Comparison of ENCODE assay signal across 1 cellular context in genomic region chr2:219160186-219161017, GRCh38.
TF ChIP-seq lines count a peak whose summit lies in the region.

A gene with protein sequence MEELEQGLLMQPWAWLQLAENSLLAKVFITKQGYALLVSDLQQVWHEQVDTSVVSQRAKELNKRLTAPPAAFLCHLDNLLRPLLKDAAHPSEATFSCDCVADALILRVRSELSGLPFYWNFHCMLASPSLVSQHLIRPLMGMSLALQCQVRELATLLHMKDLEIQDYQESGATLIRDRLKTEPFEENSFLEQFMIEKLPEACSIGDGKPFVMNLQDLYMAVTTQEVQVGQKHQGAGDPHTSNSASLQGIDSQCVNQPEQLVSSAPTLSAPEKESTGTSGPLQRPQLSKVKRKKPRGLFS (minus strand): TSS chr2:219160815. CDS start chr2:219158362, 2,453 bp downstream.

TF ChIP-seq in HepG2, 621 proteins besides CTCF, POLR2A, EP300 and RAD21 (continued from another document):
- TF ChIP-seq, protein P1, sequence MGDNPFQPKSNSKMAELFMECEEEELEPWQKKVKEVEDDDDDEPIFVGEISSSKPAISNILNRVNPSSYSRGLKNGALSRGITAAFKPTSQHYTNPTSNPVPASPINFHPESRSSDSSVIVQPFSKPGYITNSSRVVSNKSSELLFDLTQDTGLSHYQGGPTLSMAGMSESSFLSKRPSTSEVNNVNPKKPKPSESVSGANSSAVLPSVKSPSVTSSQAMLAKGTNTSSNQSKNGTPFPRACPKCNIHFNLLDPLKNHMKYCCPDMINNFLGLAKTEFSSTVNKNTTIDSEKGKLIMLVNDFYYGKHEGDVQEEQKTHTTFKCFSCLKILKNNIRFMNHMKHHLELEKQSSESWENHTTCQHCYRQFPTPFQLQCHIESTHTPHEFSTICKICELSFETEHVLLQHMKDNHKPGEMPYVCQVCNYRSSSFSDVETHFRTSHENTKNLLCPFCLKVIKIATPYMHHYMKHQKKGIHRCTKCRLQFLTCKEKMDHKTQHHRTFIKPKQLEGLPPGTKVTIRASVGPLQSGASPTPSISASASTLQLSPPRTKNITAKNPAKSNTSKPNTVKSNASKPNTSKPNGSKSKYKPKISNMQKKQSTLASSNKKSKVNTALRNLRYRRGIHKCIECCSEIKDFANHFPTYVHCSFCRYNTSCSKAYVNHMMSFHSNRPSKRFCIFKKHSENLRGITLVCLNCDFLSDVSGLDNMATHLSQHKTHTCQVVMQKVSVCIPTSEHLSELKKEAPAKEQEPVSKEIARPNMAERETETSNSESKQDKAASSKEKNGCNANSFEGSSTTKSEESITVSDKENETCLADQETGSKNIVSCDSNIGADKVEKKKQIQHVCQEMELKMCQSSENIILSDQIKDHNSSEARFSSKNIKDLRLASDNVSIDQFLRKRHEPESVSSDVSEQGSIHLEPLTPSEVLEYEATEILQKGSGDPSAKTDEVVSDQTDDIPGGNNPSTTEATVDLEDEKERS (CRISPR knock-in tag; IDR thresholded peaks at IDR 0.05): peak; percentile 66; the same call in 1 of the 2 replicates
- no peak for TF ChIP-seq FOSL2 (CRISPR knock-in tag; IDR thresholded peaks at IDR 0.05)
- TF ChIP-seq, protein P2, sequence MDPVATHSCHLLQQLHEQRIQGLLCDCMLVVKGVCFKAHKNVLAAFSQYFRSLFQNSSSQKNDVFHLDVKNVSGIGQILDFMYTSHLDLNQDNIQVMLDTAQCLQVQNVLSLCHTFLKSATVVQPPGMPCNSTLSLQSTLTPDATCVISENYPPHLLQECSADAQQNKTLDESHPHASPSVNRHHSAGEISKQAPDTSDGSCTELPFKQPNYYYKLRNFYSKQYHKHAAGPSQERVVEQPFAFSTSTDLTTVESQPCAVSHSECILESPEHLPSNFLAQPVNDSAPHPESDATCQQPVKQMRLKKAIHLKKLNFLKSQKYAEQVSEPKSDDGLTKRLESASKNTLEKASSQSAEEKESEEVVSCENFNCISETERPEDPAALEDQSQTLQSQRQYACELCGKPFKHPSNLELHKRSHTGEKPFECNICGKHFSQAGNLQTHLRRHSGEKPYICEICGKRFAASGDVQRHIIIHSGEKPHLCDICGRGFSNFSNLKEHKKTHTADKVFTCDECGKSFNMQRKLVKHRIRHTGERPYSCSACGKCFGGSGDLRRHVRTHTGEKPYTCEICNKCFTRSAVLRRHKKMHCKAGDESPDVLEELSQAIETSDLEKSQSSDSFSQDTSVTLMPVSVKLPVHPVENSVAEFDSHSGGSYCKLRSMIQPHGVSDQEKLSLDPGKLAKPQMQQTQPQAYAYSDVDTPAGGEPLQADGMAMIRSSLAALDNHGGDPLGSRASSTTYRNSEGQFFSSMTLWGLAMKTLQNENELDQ (CRISPR knock-in tag; IDR thresholded peaks at IDR 0.05; ENCODE audit: borderline replicate concordance): no peak; the same call in 1 of the 2 replicates
- peak; percentile 76 for TF ChIP-seq RXRA (CRISPR knock-in tag; IDR thresholded peaks at IDR 0.05)
- 0 out of 2 replicates have a peak, but pooled peaks have one; percentile 33 for TF ChIP-seq ZNF10 (CRISPR knock-in tag; IDR thresholded peaks at IDR 0.05; ENCODE audit: borderline replicate concordance, low read depth)
- TF ChIP-seq ZNF776 (CRISPR knock-in tag; IDR thresholded peaks at IDR 0.05): peak; percentile 2; the same call in 1 of the 2 replicates
- no peak for TF ChIP-seq ARNTL (CRISPR knock-in tag; IDR thresholded peaks at IDR 0.05)
- TF ChIP-seq MTF2 (CRISPR knock-in tag; IDR thresholded peaks at IDR 0.05; ENCODE audit: borderline replicate concordance): no peak; the same call in 1 of the 2 replicates
- peak; percentile 91 for TF ChIP-seq ZNF792 (CRISPR knock-in tag; IDR thresholded peaks at IDR 0.05)
- no peak for TF ChIP-seq ZNF878 (CRISPR knock-in tag; IDR thresholded peaks at IDR 0.05)
- TF ChIP-seq, protein P3, sequence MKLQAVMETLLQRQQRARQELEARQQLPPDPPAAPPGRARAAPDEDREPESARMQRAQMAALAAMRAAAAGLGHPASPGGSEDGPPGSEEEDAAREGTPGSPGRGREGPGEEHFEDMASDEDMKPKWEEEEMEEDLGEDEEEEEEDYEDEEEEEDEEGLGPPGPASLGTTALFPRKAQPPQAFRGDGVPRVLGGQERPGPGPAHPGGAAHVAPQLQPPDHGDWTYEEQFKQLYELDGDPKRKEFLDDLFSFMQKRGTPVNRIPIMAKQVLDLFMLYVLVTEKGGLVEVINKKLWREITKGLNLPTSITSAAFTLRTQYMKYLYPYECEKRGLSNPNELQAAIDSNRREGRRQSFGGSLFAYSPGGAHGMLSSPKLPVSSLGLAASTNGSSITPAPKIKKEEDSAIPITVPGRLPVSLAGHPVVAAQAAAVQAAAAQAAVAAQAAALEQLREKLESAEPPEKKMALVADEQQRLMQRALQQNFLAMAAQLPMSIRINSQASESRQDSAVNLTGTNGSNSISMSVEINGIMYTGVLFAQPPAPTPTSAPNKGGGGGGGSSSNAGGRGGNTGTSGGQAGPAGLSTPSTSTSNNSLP (IDR thresholded peaks at IDR 0.05; ENCODE audit: low read depth, low read length): no peak
- TF ChIP-seq RXRB (CRISPR knock-in tag; IDR thresholded peaks at IDR 0.05; ENCODE audit: borderline replicate concordance): peak; percentile 55
- TF ChIP-seq ZNF816 (CRISPR knock-in tag; IDR thresholded peaks at IDR 0.05; ENCODE audit: borderline replicate concordance): peak; percentile 73
- TF ChIP-seq SKI (IDR thresholded peaks at IDR 0.05; ENCODE audit: partially characterized antibody): no peak
- TF ChIP-seq SRSF4 (IDR thresholded peaks at IDR 0.05; ENCODE audit: low read depth, low read length, poor library complexity, severe bottlenecking): no peak
- TF ChIP-seq, protein P4, sequence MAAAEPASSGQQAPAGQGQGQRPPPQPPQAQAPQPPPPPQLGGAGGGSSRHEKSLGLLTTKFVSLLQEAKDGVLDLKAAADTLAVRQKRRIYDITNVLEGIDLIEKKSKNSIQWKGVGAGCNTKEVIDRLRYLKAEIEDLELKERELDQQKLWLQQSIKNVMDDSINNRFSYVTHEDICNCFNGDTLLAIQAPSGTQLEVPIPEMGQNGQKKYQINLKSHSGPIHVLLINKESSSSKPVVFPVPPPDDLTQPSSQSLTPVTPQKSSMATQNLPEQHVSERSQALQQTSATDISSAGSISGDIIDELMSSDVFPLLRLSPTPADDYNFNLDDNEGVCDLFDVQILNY (CRISPR knock-in tag; conservative IDR thresholded peaks at IDR 0.05): peak; percentile 63; the same call in 1 of the 2 replicates
- peak; percentile 8; the same call in 1 of the 2 replicates for TF ChIP-seq SOX13 (IDR thresholded peaks at IDR 0.05)
- TF ChIP-seq SOX13 (CRISPR knock-in tag; conservative IDR thresholded peaks at IDR 0.05 in 1 of 2, IDR thresholded peaks at IDR 0.05 in 1 of 2): no peak; a peak in 2 of 4 replicates
- TF ChIP-seq, protein P5, sequence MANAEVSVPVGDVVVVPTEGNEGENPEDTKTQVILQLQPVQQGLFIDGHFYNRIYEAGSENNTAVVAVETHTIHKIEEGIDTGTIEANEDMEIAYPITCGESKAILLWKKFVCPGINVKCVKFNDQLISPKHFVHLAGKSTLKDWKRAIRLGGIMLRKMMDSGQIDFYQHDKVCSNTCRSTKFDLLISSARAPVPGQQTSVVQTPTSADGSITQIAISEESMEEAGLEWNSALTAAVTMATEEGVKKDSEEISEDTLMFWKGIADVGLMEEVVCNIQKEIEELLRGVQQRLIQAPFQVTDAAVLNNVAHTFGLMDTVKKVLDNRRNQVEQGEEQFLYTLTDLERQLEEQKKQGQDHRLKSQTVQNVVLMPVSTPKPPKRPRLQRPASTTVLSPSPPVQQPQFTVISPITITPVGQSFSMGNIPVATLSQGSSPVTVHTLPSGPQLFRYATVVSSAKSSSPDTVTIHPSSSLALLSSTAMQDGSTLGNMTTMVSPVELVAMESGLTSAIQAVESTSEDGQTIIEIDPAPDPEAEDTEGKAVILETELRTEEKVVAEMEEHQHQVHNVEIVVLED (CRISPR knock-in tag; IDR thresholded peaks at IDR 0.05; ENCODE audit: borderline replicate concordance): peak; percentile 67; the same call in 1 of the 2 replicates
- peak; percentile 72 for TF ChIP-seq RBM39 (IDR thresholded peaks at IDR 0.05; ENCODE audit: low read depth, low read length, poor library complexity, severe bottlenecking)
- TF ChIP-seq MED8 (CRISPR knock-in tag; IDR thresholded peaks at IDR 0.05; ENCODE audit: insufficient replicate concordance): peak; percentile 56
- no peak for TF ChIP-seq PCBP2 (optimal IDR thresholded peaks at IDR 0.05; ENCODE audit: low read depth, low read length, poor library complexity, severe bottlenecking)
